Comparison of ENCODE assay signal across 21 cellular contexts in the genomic region with DNA sequence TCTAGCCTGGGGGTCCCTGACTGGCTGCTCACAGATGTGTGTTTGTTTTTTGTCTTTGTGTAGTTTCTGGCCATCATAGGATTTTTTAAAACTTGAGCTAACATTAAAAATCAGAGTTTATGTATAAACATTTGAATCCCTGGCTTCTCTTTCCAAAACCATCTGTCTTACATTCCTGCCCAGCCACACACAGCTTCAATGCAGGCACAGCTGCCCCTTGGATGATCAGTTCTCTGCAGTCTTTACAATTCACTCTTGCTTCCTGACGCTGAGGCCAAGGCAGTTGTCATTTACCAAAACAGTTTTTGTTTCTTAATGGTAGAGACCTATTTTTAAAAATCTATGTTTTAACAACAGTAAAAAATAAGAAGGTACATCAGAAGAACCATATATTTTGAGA.
"Had no signal": no experiment of that assay in that cellular context is flagged by ENCODE, and none has a peak within 500 bp of the region (broad histone marks: within the 10 kb centered on the region; RNA-seq: fewer than 3 reads in every experiment).

No MANE protein-coding gene starts in this region.

- ATAC-seq: activated CD8-positive, alpha-beta T cell treated with anti-CD3 and anti-CD28 coated beads for 36 hours; activated T-helper 17 cell treated with anti-CD3 and anti-CD28 coated beads, Interleukin-2, amount 50 U/mL, for 72 hours; body of pancreas; gastrocnemius medialis; heart right ventricle; naive thymus-derived CD4-positive, alpha-beta T cell; stimulated activated naive B cell treated with anti-CD40 and anti-IgM and Interleukin-4, amounts not matched to agents 10 μg/mL and 1 μg/mL and 100 μg/mL, for 72 hours had no signal

- H3K27me3 ChIP-seq: body of pancreas, gastrocnemius medialis, heart right ventricle had no signal

- H3K4me3 ChIP-seq: body of pancreas, gastrocnemius medialis, heart right ventricle, left ventricle myocardium inferior had no signal

- H3K36me3 ChIP-seq: gastrocnemius medialis, heart right ventricle, left ventricle myocardium inferior had no signal

- H3K9me3 ChIP-seq: body of pancreas, gastrocnemius medialis, heart right ventricle had no signal

- DNase-seq: activated CD4-positive, alpha-beta T cell treated with anti-CD3 and anti-CD28 coated beads, Interleukin-2, amount 10 ng/mL, durations not matched to agents 24 days and 14 days; activated CD4-positive, CD25-positive, alpha-beta regulatory T cell; activated CD8-positive, alpha-beta T cell treated with anti-CD3 and anti-CD28 coated beads for 36 hours; activated naive CD4-positive, alpha-beta T cell treated with Interleukin-2 at 50 U/mL for 16 hours; activated naive CD8-positive, alpha-beta T cell treated with anti-CD3 and anti-CD28 coated beads, Interleukin-2, amount 10 ng/mL, durations not matched to agents 7 days and 5 days; activated T-cell treated with anti-CD3 and anti-CD28 coated beads, Interleukin-2, amount 50 U/mL, for 1 hour; body of pancreas; caudate nucleus; endodermal cell; gastrocnemius medialis; heart right ventricle; immature natural killer cell; kidney glomerular epithelial cell; left ventricle myocardium inferior; mammary epithelial cell; naive thymus-derived CD4-positive, alpha-beta T cell; nucleus accumbens; retina; stimulated activated naive B cell treated with anti-CD40 and anti-IgM and Interleukin-4, amounts not matched to agents 10 μg/mL and 1 μg/mL and 100 μg/mL, for 72 hours; T1000 had no signal

- H3K4me1 ChIP-seq: body of pancreas, gastrocnemius medialis had no signal

- H3K27ac ChIP-seq: body of pancreas, gastrocnemius medialis, heart right ventricle, left ventricle myocardium inferior had no signal
